ENCODE assay signal across 1 cellular context in genomic region chr19:49877020-49877878, GRCh38.
TF ChIP-seq lines count a peak whose summit lies in the region.

Gene AKT1S1, minus strand, starts transcription at chr19:49877355. Its CDS starts 4,060 bp downstream, at chr19:49873295.
Gene TBC1D17, plus strand, starts transcription at chr19:49877702. Its CDS starts 22 bp downstream, at chr19:49877724.

TF ChIP-seq in HCT116, 20 proteins besides CTCF, POLR2A, EP300 and RAD21 (continued from another document):
- TF ChIP-seq REST (IDR thresholded peaks at IDR 0.05; ENCODE audit: low read depth) (no peak), EZH2phosphoT487 (IDR thresholded peaks at IDR 0.05; ENCODE audit: borderline replicate concordance) (no peak), TCF7L2 (IDR thresholded peaks at IDR 0.05; ENCODE audit: borderline replicate concordance, extremely low read depth, insufficient read depth, insufficient read length) (peak; percentile 54), CBX3 (IDR thresholded peaks at IDR 0.05; ENCODE audit: low read depth) (no peak), SP1 (IDR thresholded peaks at IDR 0.05; ENCODE audit: low read depth) (no peak), ZFX (IDR thresholded peaks at IDR 0.05) (peak; percentile 81), MAX (IDR thresholded peaks at IDR 0.05) (no peak), SRF (IDR thresholded peaks at IDR 0.05; ENCODE audit: low read depth) (no peak), ZBTB33 (IDR thresholded peaks at IDR 0.05; ENCODE audit: extremely low read depth, insufficient replicate concordance, low read length) (peak; percentile 82), EGR1 (IDR thresholded peaks at IDR 0.05; ENCODE audit: low read depth) (no peak), ZNF274 (IDR thresholded peaks at IDR 0.05; ENCODE audit: low read depth, low read length) (no peak), FOSL1 (IDR thresholded peaks at IDR 0.05; ENCODE audit: low read depth) (no peak), JUND (IDR thresholded peaks at IDR 0.05) (no peak), EZH2 (IDR thresholded peaks at IDR 0.05) (no peak), ELF1 (IDR thresholded peaks at IDR 0.05; ENCODE audit: borderline replicate concordance, low read depth) (no peak), SIN3A (IDR thresholded peaks at IDR 0.05; ENCODE audit: low read depth) (no peak), YY1 (IDR thresholded peaks at IDR 0.05; ENCODE audit: extremely low read depth, insufficient replicate concordance, low read depth, low read length) (peak; percentile 94), CEBPB (IDR thresholded peaks at IDR 0.05; ENCODE audit: low read depth) (no peak), ATF3 (IDR thresholded peaks at IDR 0.05) (no peak)
